ENCODE assay signal across 14 cellular contexts in genomic region chr17:7553356-7553755, GRCh38. TPM values are rescaled to one million over a fixed set of nuclear protein-coding genes. Genes with fewer than 3 reads are reported as not detected.
A peak's percentile ranks its signal among the peaks of the same experiment; 100 is the strongest.
DNase-seq lines count a peak whose midpoint lies in the region; ATAC-seq, FAIRE-seq and TF ChIP-seq lines count a peak whose summit lies in the region.
"Had no signal": no experiment of that assay in that cellular context is flagged by ENCODE, and none has a peak within 500 bp of the region (broad histone marks: within the 10 kb centered on the region; RNA-seq: fewer than 3 reads in every experiment).

No MANE protein-coding gene starts in this region.

- DNase-seq in CD8-positive, alpha-beta memory T cell = peak in 1 of 5 donors; percentile 6
- no peak for DNase-seq in MM.1S
- no peak for DNase-seq in GM12878 (ENCODE audit: low read depth, low spot score)
- no peak for DNase-seq in neural progenitor cell (ENCODE audit: low spot score)
- no peak for DNase-seq in HuH-7 (ENCODE audit: low spot score)
- DNase-seq in stimulated activated CD4-positive, alpha-beta T cell treated with anti-CD3 and anti-CD28 coated beads, Interleukin-12 subunit alpha, Interleukin-12 subunit beta, amount 100 ng/mL, for 4 hours = no peak
- DNase-seq: GM23248; KG1; NCI-H1436; nephron progenitor cell; stimulated activated CD4-positive, alpha-beta T cell treated with anti-CD3 and anti-CD28 coated beads, Interleukin-4, amount 100 ng/mL, for 4 hours; SW 1271 had no signal

- RAD21 ChIA-PET in GM12878 (lab: Charles Lee; ENCODE audit: unreplicated experiment) = interaction anchor here (1.3 to 1.8 kb wide), 2 partner anchors 38 to 39 kb away, joined by 5 to 6 read pairs; no protein-coding TSS in a partner anchor

- no peaks in the 10 kb centered on the region for H3K27me3 Mint-ChIP-seq in CD8-positive, alpha-beta memory T cell
- peaks cover 16% of the 10 kb centered on the region for H3K27me3 Mint-ChIP-seq in neural progenitor cell (ENCODE audit: insufficient read depth, low read depth)

- H4K20me1 ChIP-seq in MM.1S (ENCODE audit: insufficient read depth, low read length) (no peaks in the 10 kb centered on the region), GM12878 (ENCODE audit: control insufficient read depth, insufficient read depth) (no peaks in the 10 kb centered on the region), neural progenitor cell (ENCODE audit: low read depth) (no peaks in the 10 kb centered on the region)

- WGBS in GM12878 (ENCODE audit: insufficient coverage, insufficient replicate concordance, low lambda C conversion rate, missing lambda C conversion rate) = 91% methylated on average over 1 of the region's 1 CpG

- H3K79me2 ChIP-seq in MM.1S (ENCODE audit: low read length) (no peaks in the 10 kb centered on the region), GM12878 (ENCODE audit: control insufficient read depth, insufficient read depth, low read length) (no peaks in the 10 kb centered on the region; the same call in 1 of the 2 replicates), neural progenitor cell (ENCODE audit: low read depth) (no peaks in the 10 kb centered on the region)
- H3K79me2 ChIP-seq: hepatocyte had no signal

- ATAC-seq in GM12878 (no peak), HG02885 (IDR thresholded peaks at IDR 0.05; ENCODE audit: poor library complexity, unreplicated experiment) (no peak)

- intact Hi-C loops in GM12878 (cut with micrococcal nuclease; ENCODE audit: unreplicated experiment) = no loop called here

- no peaks in the 10 kb centered on the region for H3K27me3 ChIP-seq in CD8-positive, alpha-beta memory T cell (ENCODE audit: insufficient read depth, low read length, poor library complexity, severe bottlenecking)
- H3K27me3 ChIP-seq in MM.1S (replicated peaks; ENCODE audit: insufficient read depth, low read length) (peaks cover 4% of the 10 kb centered on the region), GM12878 (replicated peaks in 1 of 2; ENCODE audit: control insufficient read depth in 2 of 2, insufficient read depth in 2 of 2, low read length in 1 of 2) (no peaks in the 10 kb centered on the region; a peak in 1 of 4 replicates), neural progenitor cell (peaks cover 8% of the 10 kb centered on the region)
- H3K27me3 ChIP-seq: hepatocyte had no signal

- H3K4me3 Mint-ChIP-seq in CD8-positive, alpha-beta memory T cell = peak overlapping the region in 4 of 7 donors; percentile 7 to 81 (median 40)
- H3K4me3 Mint-ChIP-seq in neural progenitor cell = peak overlapping the region; percentile 12
- H3K4me3 Mint-ChIP-seq: nephron progenitor cell had no signal

- POLR2A ChIA-PET in CD8-positive, alpha-beta memory T cell (lab: Charles Lee) = interaction anchor here (0.6 kb wide), 2 partner anchors 74 to 209 kb away, joined by 10 read pairs; partner anchors contain the start of gene SAT2
- POLR2A ChIA-PET in GM12878 (lab: Charles Lee) = interaction anchor here (0.7 to 1.0 kb wide), 3 partner anchors 217 to 373 kb away, joined by 3 to 6 read pairs (median 3); partner anchors contain the start of genes ACADVL, ACAP1 and DLG4

- peak overlapping the region; percentile 9; the same call in 1 of the 2 replicates for H3K9ac ChIP-seq in MM.1S (ENCODE audit: low read length)
- no peak overlapping the region for H3K9ac ChIP-seq in GM12878 (ENCODE audit: control insufficient read depth, insufficient read depth, low read length)
- no peak overlapping the region for H3K9ac ChIP-seq in neural progenitor cell
- H3K9ac ChIP-seq: GM23248 had no signal

- no peak for TF ChIP-seq CTCF in MM.1S (IDR thresholded peaks at IDR 0.05; ENCODE audit: low read length)
- TF ChIP-seq CTCF in GM12878 (IDR thresholded peaks at IDR 0.05 in 2 of 3, conservative IDR thresholded peaks at IDR 0.05 in 1 of 3; ENCODE audit: control insufficient read depth in 2 of 3, extremely low read depth in 1 of 3, insufficient read depth in 1 of 3, low read depth in 3 of 3, low read length in 3 of 3) = no peak
- TF ChIP-seq CTCF in neural progenitor cell (IDR thresholded peaks at IDR 0.05) = no peak

- in situ Hi-C loops in GM12878 (cut with MboI) = loop anchor here (25.0 kb wide), 1 partner anchor 516 kb away; the partner anchor contains the start of genes SLC16A11 and SLC16A13

- no peak for TF ChIP-seq RAD21 in GM12878 (IDR thresholded peaks at IDR 0.05; ENCODE audit: insufficient read depth, low read depth, low read length)

- no peaks in the 10 kb centered on the region for H3K9me3 Mint-ChIP-seq in CD8-positive, alpha-beta memory T cell
- no peaks in the 10 kb centered on the region for H3K9me3 Mint-ChIP-seq in neural progenitor cell
- H3K9me3 Mint-ChIP-seq: nephron progenitor cell had no signal

- TF ChIP-seq EP300 in GM12878 (IDR thresholded peaks at IDR 0.05; ENCODE audit: borderline replicate concordance in 1 of 2, control insufficient read depth in 1 of 2, low read depth in 2 of 2, low read length in 2 of 2) = no peak

- CTCF ChIA-PET in CD8-positive, alpha-beta memory T cell (lab: Charles Lee) = interaction anchor here (0.6 to 1.8 kb wide), 2 partner anchors 39 to 96 kb away, joined by 3 read pairs; no protein-coding TSS in a partner anchor
- CTCF ChIA-PET in GM12878 (lab: Yijun Ruan, JAX) = interaction anchor here (0.8 to 2.5 kb wide), 7 partner anchors 7 to 134 kb away, joined by 3 to 20 read pairs (median 4); partner anchors contain the start of genes SENP3 and TP53

- H3K27ac ChIP-seq in CD8-positive, alpha-beta memory T cell (ENCODE audit: low read depth, low read length) = no peak overlapping the region
- H3K27ac ChIP-seq in MM.1S (ENCODE audit: low read length) = peak overlapping the region; percentile 62; the same call in 1 of the 2 replicates
- H3K27ac ChIP-seq in GM12878 (ENCODE audit: control insufficient read depth, insufficient read depth) = peak overlapping the region; percentile 7; the same call in 1 of the 2 replicates
- no peak overlapping the region for H3K27ac ChIP-seq in neural progenitor cell
- H3K27ac ChIP-seq: GM23248, hepatocyte had no signal

- peaks cover 0 to 26% (median 4%) of the 10 kb centered on the region in 3 donors for H3K36me3 Mint-ChIP-seq in CD8-positive, alpha-beta memory T cell
- H3K36me3 Mint-ChIP-seq in neural progenitor cell = no peaks in the 10 kb centered on the region

- H3K9me2 ChIP-seq in MM.1S (replicated peaks; ENCODE audit: insufficient read depth, low read length) = no peaks in the 10 kb centered on the region

- peaks cover 51% of the 10 kb centered on the region for H3K4me1 ChIP-seq in CD8-positive, alpha-beta memory T cell (ENCODE audit: insufficient read depth, low read length)
- H3K4me1 ChIP-seq in MM.1S (ENCODE audit: low read length) = peaks cover 24% of the 10 kb centered on the region
- peaks cover 36% of the 10 kb centered on the region for H3K4me1 ChIP-seq in GM12878 (ENCODE audit: control insufficient read depth, insufficient read depth, low read length)
- peaks cover 13% of the 10 kb centered on the region for H3K4me1 ChIP-seq in neural progenitor cell

- FAIRE-seq in GM12878 (lab: Jason Lieb, UNC) = peak; percentile 75

- H3K9me3 ChIP-seq in CD8-positive, alpha-beta memory T cell (ENCODE audit: low read length) = no peaks in the 10 kb centered on the region
- no peaks in the 10 kb centered on the region for H3K9me3 ChIP-seq in MM.1S (replicated peaks; ENCODE audit: insufficient read depth, low read length)
- H3K9me3 ChIP-seq in GM12878 (replicated peaks; ENCODE audit: control insufficient read depth, insufficient read depth, low read length) = no peaks in the 10 kb centered on the region
- no peaks in the 10 kb centered on the region for H3K9me3 ChIP-seq in neural progenitor cell (ENCODE audit: low read depth)

- H3K4me2 ChIP-seq in MM.1S (ENCODE audit: low read depth, low read length) (peak overlapping the region; percentile 56), GM12878 (ENCODE audit: control insufficient read depth, insufficient read depth) (peak overlapping the region; percentile 45), neural progenitor cell (no peak overlapping the region)
- H3K4me2 ChIP-seq: hepatocyte had no signal

- 0 out of 2 replicates have a peak overlapping the region, but pooled peaks have one; percentile 20 for H2AFZ ChIP-seq in MM.1S (ENCODE audit: low read length)
- H2AFZ ChIP-seq in GM12878 (ENCODE audit: control insufficient read depth, low read depth, low read length) = no peak overlapping the region
- no peak overlapping the region for H2AFZ ChIP-seq in neural progenitor cell (replicated peaks)
- H2AFZ ChIP-seq: GM23248, hepatocyte had no signal

- H3K4me3 ChIP-seq in CD8-positive, alpha-beta memory T cell (ENCODE audit: low read length) = peak overlapping the region; percentile 27
- H3K4me3 ChIP-seq in MM.1S (ENCODE audit: low read length) (no peak overlapping the region), GM12878 (no peak overlapping the region), neural progenitor cell (no peak overlapping the region)
- H3K4me3 ChIP-seq: GM23248, hepatocyte had no signal

- peaks cover 44 to 59% (median 56%) of the 10 kb centered on the region in 3 donors for H3K4me1 Mint-ChIP-seq in CD8-positive, alpha-beta memory T cell
- H3K4me1 Mint-ChIP-seq in neural progenitor cell = peaks cover 15% of the 10 kb centered on the region

- peak overlapping the region; percentile 51 to 92 (median 88) for H3K27ac Mint-ChIP-seq in CD8-positive, alpha-beta memory T cell
- no peak overlapping the region for H3K27ac Mint-ChIP-seq in neural progenitor cell
- H3K27ac Mint-ChIP-seq: nephron progenitor cell had no signal

- BruUV-seq in GM12878 (replicated peaks; lab: Mats Ljungman, UMichigan) = no TSS peak

- no peaks in the 10 kb centered on the region for H3K36me3 ChIP-seq in CD8-positive, alpha-beta memory T cell (ENCODE audit: insufficient read depth, low read length)
- H3K36me3 ChIP-seq in MM.1S (replicated peaks; ENCODE audit: insufficient read depth, low read length) (no peaks in the 10 kb centered on the region), GM12878 (ENCODE audit: control insufficient read depth in 2 of 2, insufficient read depth in 2 of 2, low read length in 1 of 2) (no peaks in the 10 kb centered on the region), neural progenitor cell (no peaks in the 10 kb centered on the region)

- TF ChIP-seq POLR2A in GM12878 (IDR thresholded peaks at IDR 0.05; ENCODE audit: low read depth, low read length) = no peak

- SMC1A ChIA-PET in GM12878 (lab: Charles Lee; ENCODE audit: uncharacterized antibody, unreplicated experiment) = interaction anchor here (2.2 kb wide), 1 partner anchor 38 kb away, joined by 10 read pairs; no protein-coding TSS in a partner anchor

- H3F3A ChIP-seq in MM.1S (ENCODE audit: insufficient read depth, low read length) (peaks cover 18% of the 10 kb centered on the region), neural progenitor cell (ENCODE audit: low read depth) (peaks cover 38% of the 10 kb centered on the region)

RNA-seq across cellular contexts. Expression of gene TNFSF12, which starts 4.5 kb away (rescaled TPM):
- 10 to 100 TPM; 18.6 to 22.5 TPM for total RNA-seq in CD8-positive, alpha-beta memory T cell
- polyA plus RNA-seq in CD8-positive, alpha-beta memory T cell = 60.8 TPM
- total RNA-seq in GM12878 (2013; cell fraction: nucleolus; rRNA removed) = 1.0 TPM in 2 replicates
- total RNA-seq in GM12878 (2014; rRNA removed) (4.3 and 5.8 TPM in 2 replicates), GM12878 (2014; rRNA removed; fragmentation: Illumina TruSeq; extraction: Trizol) (2.9 and 3.2 TPM in 2 replicates), GM12878 (2021) (6.7 and 7.0 TPM in 2 replicates), neural progenitor cell (ENCODE audit: low replicate concordance) (0.75 and 2.4 TPM in 2 replicates)
- polyA plus RNA-seq in GM12878 (2011; ENCODE audit: low read depth) = 3.0 TPM
- polyA plus RNA-seq in GM12878 (2011; rRNA removed) (1.3 and 2.5 TPM in 2 replicates), GM12878 (2014; fragmentation: Illumina TruSeq; extraction: Trizol) (1.1 and 2.6 TPM in 2 replicates), GM12878 (2014; fragmentation: Nextera tagmentation; extraction: Ambion mirVana) (under 1 TPM; 0.32 to 0.53 TPM), GM12878 (2014; rRNA removed) (5.0 and 5.1 TPM in 2 replicates), GM12878 (2016; fragmentation: Nextera tagmentation; extraction: Ambion mirVana) (1 to 10 TPM; 1.2 to 1.6 TPM)
- 3.5 and 4.0 TPM in 2 replicates for polyA plus RNA-seq in GM12878 (2011; cell fraction: cytosol; rRNA removed)
- polyA plus RNA-seq in GM12878 (2011; cell fraction: nucleus; rRNA removed) = 1.2 and 1.8 TPM in 2 replicates
- polyA plus RNA-seq in GM12878 (2012) = 4.3 and 7.2 TPM in 2 replicates
- polyA minus RNA-seq in GM12878 (2011; rRNA and poly(A)+ RNA removed) = 0.62 and 2.3 TPM in 2 replicates
- 0.94 TPM in 1 of 2 replicates, not detected in the other for polyA minus RNA-seq in GM12878 (2011; cell fraction: cytosol; rRNA and poly(A)+ RNA removed)
- not detected in 2 replicates for polyA minus RNA-seq in GM12878 (2011; cell fraction: nucleus; rRNA and poly(A)+ RNA removed)

RNA-seq across cellular contexts. Expression of gene TNFSF13, which starts 5.2 kb away (rescaled TPM):
- total RNA-seq in CD8-positive, alpha-beta memory T cell = 1 to 10 TPM in 1 of 2 experiments, under 1 TPM in 1; 0.80 to 1.6 TPM
- not detected for polyA plus RNA-seq in CD8-positive, alpha-beta memory T cell
- 13.9 and 18.6 TPM in 2 replicates for total RNA-seq in GM12878 (2013; cell fraction: nucleolus; rRNA removed)
- total RNA-seq in GM12878 (2014; rRNA removed) = 7.6 and 9.3 TPM in 2 replicates
- total RNA-seq in GM12878 (2014; rRNA removed; fragmentation: Illumina TruSeq; extraction: Trizol) = 6.0 and 6.1 TPM in 2 replicates
- 14.5 and 14.6 TPM in 2 replicates for total RNA-seq in GM12878 (2021)
- polyA plus RNA-seq in GM12878 (2011; ENCODE audit: low read depth) = 7.1 TPM
- 10.0 and 11.3 TPM in 2 replicates for polyA plus RNA-seq in GM12878 (2011; rRNA removed)
- polyA plus RNA-seq in GM12878 (2011; cell fraction: cytosol; rRNA removed) = 9.6 and 11.2 TPM in 2 replicates
- 39.8 and 46.6 TPM in 2 replicates for polyA plus RNA-seq in GM12878 (2011; cell fraction: nucleus; rRNA removed)
- polyA plus RNA-seq in GM12878 (2012) = 7.7 and 8.9 TPM in 2 replicates
- polyA plus RNA-seq in GM12878 (2014; fragmentation: Illumina TruSeq; extraction: Trizol) = 10.0 and 10.8 TPM in 2 replicates
- under 1 TPM; 0.56 to 0.84 TPM for polyA plus RNA-seq in GM12878 (2014; fragmentation: Nextera tagmentation; extraction: Ambion mirVana)
- 10.7 and 12.1 TPM in 2 replicates for polyA plus RNA-seq in GM12878 (2014; rRNA removed)
- 10 to 100 TPM in 1 of 2 experiments, 1 to 10 TPM in 1; 9.4 to 10.2 TPM for polyA plus RNA-seq in GM12878 (2016; fragmentation: Nextera tagmentation; extraction: Ambion mirVana)
- 5.6 and 6.7 TPM in 2 replicates for polyA minus RNA-seq in GM12878 (2011; rRNA and poly(A)+ RNA removed)
- 2.2 and 4.0 TPM in 2 replicates for polyA minus RNA-seq in GM12878 (2011; cell fraction: cytosol; rRNA and poly(A)+ RNA removed)
- polyA minus RNA-seq in GM12878 (2011; cell fraction: nucleus; rRNA and poly(A)+ RNA removed) = 10.5 and 14.1 TPM in 2 replicates
- total RNA-seq in neural progenitor cell (ENCODE audit: low replicate concordance) = 0.37 TPM in 1 of 2 replicates, not detected in the other
- total RNA-seq: GM23248 had no signal

RNA-seq across cellular contexts. Expression of gene SENP3, which starts 8.4 kb away (rescaled TPM):
- 100 to 1,000 TPM; 111 to 121 TPM for total RNA-seq in CD8-positive, alpha-beta memory T cell
- polyA plus RNA-seq in CD8-positive, alpha-beta memory T cell = 12.0 TPM
- 41.1 and 48.2 TPM in 2 replicates for total RNA-seq in GM12878 (2013; cell fraction: nucleolus; rRNA removed)
- total RNA-seq in GM12878 (2014; rRNA removed) (88.4 and 88.8 TPM in 2 replicates), GM12878 (2014; rRNA removed; fragmentation: Illumina TruSeq; extraction: Trizol) (77.5 and 78.4 TPM in 2 replicates), GM12878 (2021) (67.0 and 72.8 TPM in 2 replicates), neural progenitor cell (ENCODE audit: low replicate concordance) (87.9 and 91.6 TPM in 2 replicates)
- 52.4 TPM for polyA plus RNA-seq in GM12878 (2011; ENCODE audit: low read depth)
- polyA plus RNA-seq in GM12878 (2011; rRNA removed) (74.0 and 99.9 TPM in 2 replicates), GM12878 (2014; fragmentation: Illumina TruSeq; extraction: Trizol) (113 and 134 TPM in 2 replicates), GM12878 (2014; fragmentation: Nextera tagmentation; extraction: Ambion mirVana) (1 to 10 TPM; 1.8 TPM), GM12878 (2014; rRNA removed) (78.3 and 81.9 TPM in 2 replicates), GM12878 (2016; fragmentation: Nextera tagmentation; extraction: Ambion mirVana) (1 to 10 TPM; 5.1 to 6.5 TPM)
- polyA plus RNA-seq in GM12878 (2011; cell fraction: cytosol; rRNA removed) = 86.2 and 87.5 TPM in 2 replicates
- 122 and 132 TPM in 2 replicates for polyA plus RNA-seq in GM12878 (2011; cell fraction: nucleus; rRNA removed)
- polyA plus RNA-seq in GM12878 (2012) = 28.4 and 30.1 TPM in 2 replicates
- polyA minus RNA-seq in GM12878 (2011; rRNA and poly(A)+ RNA removed) = 65.7 and 76.4 TPM in 2 replicates
- 27.5 and 33.0 TPM in 2 replicates for polyA minus RNA-seq in GM12878 (2011; cell fraction: cytosol; rRNA and poly(A)+ RNA removed)
- polyA minus RNA-seq in GM12878 (2011; cell fraction: nucleus; rRNA and poly(A)+ RNA removed) = 16.3 and 29.1 TPM in 2 replicates

RNA-seq across cellular contexts. Expression of gene CD68, which starts 26.1 kb away (rescaled TPM):
- total RNA-seq in CD8-positive, alpha-beta memory T cell = 10 to 100 TPM; 11.1 to 12.7 TPM
- polyA plus RNA-seq in CD8-positive, alpha-beta memory T cell = 1.2 TPM
- total RNA-seq in GM12878 (2013; cell fraction: nucleolus; rRNA removed) = 2.3 and 4.1 TPM in 2 replicates
- 2.6 and 3.4 TPM in 2 replicates for total RNA-seq in GM12878 (2014; rRNA removed)
- total RNA-seq in GM12878 (2014; rRNA removed; fragmentation: Illumina TruSeq; extraction: Trizol) = 3.7 TPM in 2 replicates
- 2.6 and 3.2 TPM in 2 replicates for total RNA-seq in GM12878 (2021)
- polyA plus RNA-seq in GM12878 (2011; ENCODE audit: low read depth) = 4.0 TPM
- 2.7 and 6.9 TPM in 2 replicates for polyA plus RNA-seq in GM12878 (2011; rRNA removed)
- 6.2 and 6.4 TPM in 2 replicates for polyA plus RNA-seq in GM12878 (2011; cell fraction: cytosol; rRNA removed)
- 3.3 and 6.3 TPM in 2 replicates for polyA plus RNA-seq in GM12878 (2011; cell fraction: nucleus; rRNA removed)
- 7.1 and 7.6 TPM in 2 replicates for polyA plus RNA-seq in GM12878 (2012)
- 3.0 and 6.1 TPM in 2 replicates for polyA plus RNA-seq in GM12878 (2014; fragmentation: Illumina TruSeq; extraction: Trizol)
- polyA plus RNA-seq in GM12878 (2014; fragmentation: Nextera tagmentation; extraction: Ambion mirVana) = 1 to 10 TPM; 3.7 to 5.0 TPM
- 4.2 and 4.3 TPM in 2 replicates for polyA plus RNA-seq in GM12878 (2014; rRNA removed)
- polyA plus RNA-seq in GM12878 (2016; fragmentation: Nextera tagmentation; extraction: Ambion mirVana) = 1 to 10 TPM; 3.2 to 3.9 TPM
- 1.8 and 3.2 TPM in 2 replicates for polyA minus RNA-seq in GM12878 (2011; rRNA and poly(A)+ RNA removed)
- 2.0 and 4.3 TPM in 2 replicates for polyA minus RNA-seq in GM12878 (2011; cell fraction: cytosol; rRNA and poly(A)+ RNA removed)
- 2.5 and 11.0 TPM in 2 replicates for polyA minus RNA-seq in GM12878 (2011; cell fraction: nucleus; rRNA and poly(A)+ RNA removed)
- 0.95 TPM in 1 of 2 replicates, not detected in the other for total RNA-seq in neural progenitor cell (ENCODE audit: low replicate concordance)

RNA-seq across cellular contexts. Expression of gene MPDU1, which starts 30.3 kb away (rescaled TPM):
- total RNA-seq in CD8-positive, alpha-beta memory T cell = 100 to 1,000 TPM; 115 to 124 TPM
- 40.5 TPM for polyA plus RNA-seq in CD8-positive, alpha-beta memory T cell
- 51.1 and 59.2 TPM in 2 replicates for total RNA-seq in GM12878 (2013; cell fraction: nucleolus; rRNA removed)
- total RNA-seq in GM12878 (2014; rRNA removed) (91.5 and 95.2 TPM in 2 replicates), GM12878 (2014; rRNA removed; fragmentation: Illumina TruSeq; extraction: Trizol) (68.8 and 69.2 TPM in 2 replicates), GM12878 (2021) (44.3 and 52.7 TPM in 2 replicates), neural progenitor cell (ENCODE audit: low replicate concordance) (167 and 177 TPM in 2 replicates)
- 36.3 TPM for polyA plus RNA-seq in GM12878 (2011; ENCODE audit: low read depth)
- polyA plus RNA-seq in GM12878 (2011; rRNA removed) (67.0 and 98.8 TPM in 2 replicates), GM12878 (2014; fragmentation: Illumina TruSeq; extraction: Trizol) (130 and 138 TPM in 2 replicates), GM12878 (2014; fragmentation: Nextera tagmentation; extraction: Ambion mirVana) (10 to 100 TPM in 1 of 2 experiments, 1 to 10 TPM in 1; 3.6 to 11.6 TPM), GM12878 (2014; rRNA removed) (64.4 and 78.9 TPM in 2 replicates), GM12878 (2016; fragmentation: Nextera tagmentation; extraction: Ambion mirVana) (10 to 100 TPM; 78.9 to 80.1 TPM)
- polyA plus RNA-seq in GM12878 (2011; cell fraction: cytosol; rRNA removed) = 169 and 174 TPM in 2 replicates
- polyA plus RNA-seq in GM12878 (2011; cell fraction: nucleus; rRNA removed) = 82.8 and 91.1 TPM in 2 replicates
- polyA plus RNA-seq in GM12878 (2012) = 37.5 and 41.5 TPM in 2 replicates
- polyA minus RNA-seq in GM12878 (2011; rRNA and poly(A)+ RNA removed) = 83.3 and 99.3 TPM in 2 replicates
- 14.3 and 16.9 TPM in 2 replicates for polyA minus RNA-seq in GM12878 (2011; cell fraction: cytosol; rRNA and poly(A)+ RNA removed)
- 11.2 and 24.4 TPM in 2 replicates for polyA minus RNA-seq in GM12878 (2011; cell fraction: nucleus; rRNA and poly(A)+ RNA removed)

Comparison
In these comparisons a context has a peak if more than half of its experiments do, and no peak if none do; other contexts are left out.
1. H3K27ac ChIP-seq: peak in MM.1S (single experiment) and GM12878 (single experiment); none in CD8-positive, alpha-beta memory T cell (single experiment) and neural progenitor cell (single experiment).